In genomic region chr16:50666658-50667496, GRCh38 we compare ENCODE assay signal across 8 cellular contexts. TPM values are rescaled to one million over a fixed set of nuclear protein-coding genes. Genes with fewer than 3 reads are reported as not detected.
DNase-seq lines count a peak whose midpoint lies in the region; ATAC-seq and TF ChIP-seq lines count a peak whose summit lies in the region.

No MANE protein-coding gene starts in this region.

- H3K4me1 ChIP-seq in BLaER1, result peaks cover 48% of the 10 kb centered on the region
- peaks cover 31 to 32% of the 10 kb centered on the region in 2 experiments for H3K4me1 ChIP-seq in neutrophil (ENCODE audit: control insufficient read depth in 1 of 2, insufficient read depth in 1 of 2, low read depth in 1 of 2, low read length in 1 of 2)
- H3K4me1 ChIP-seq in transverse colon, result peaks cover 0 to 10% (median 6%) of the 10 kb centered on the region in 4 donors

- 41 to 72% methylated on average over 2 to 9 of the region's 9 CpGs for WGBS in transverse colon (ENCODE audit: low coverage in 1 of 2), 2 donors

- ATAC-seq in GM19397 (IDR thresholded peaks at IDR 0.05; ENCODE audit: unreplicated experiment) (peak; percentile 72), HG03354 (IDR thresholded peaks at IDR 0.05; ENCODE audit: poor library complexity, severe bottlenecking, unreplicated experiment) (peak; percentile 89)

- H3K27ac ChIP-seq in BLaER1, result no peak overlapping the region
- peak overlapping the region; percentile 87 for H3K27ac ChIP-seq in neutrophil
- no peak overlapping the region for H3K27ac ChIP-seq in transverse colon

- TF ChIP-seq CTCF in neutrophil (IDR thresholded peaks at IDR 0.05) (no peak), transverse colon (IDR thresholded peaks at IDR 0.05) (no peak)

- no peaks in the 10 kb centered on the region for H4K20me1 ChIP-seq in BLaER1

- in situ Hi-C loops in transverse colon (cut with MboI; ENCODE audit: low pct_ligation_motif_present in 1 of 4, low pct_unique_long_range_greater_than_20kb in 1 of 4, low sequenced_read_pairs in 3 of 4), result loop anchor here (10.0 to 25.0 kb wide), 5 partner anchors 292 to 642 kb away; partner anchors contain the start of genes BRD7 (in 2 of the 4) and CNEP1R1 (in 1 of the 4)

- no peaks in the 10 kb centered on the region for H3K27me3 ChIP-seq in BLaER1
- no peaks in the 10 kb centered on the region for H3K27me3 ChIP-seq in neutrophil
- H3K27me3 ChIP-seq in transverse colon, result no peaks in the 10 kb centered on the region

- peak; percentile 62 to 67 for DNase-seq in activated CD4-positive, alpha-beta T cell treated with anti-CD3 and anti-CD28 coated beads, Interleukin-2, amount 50 U/mL, for 48 hours
- no peak for DNase-seq in transverse colon
- no peak for DNase-seq in NCI-H446 treated with DMSO at 0.1 percent for 48 hours (lab: John Stamatoyannopoulos, UW)
- DNase-seq in DMS53 treated with DMSO at 0.1 percent for 48 hours (lab: John Stamatoyannopoulos, UW; ENCODE audit: unreplicated experiment), result no peak

- H3K36me3 ChIP-seq in BLaER1 (peaks cover 18% of the 10 kb centered on the region), neutrophil (peaks cover 42% of the 10 kb centered on the region), transverse colon (no peaks in the 10 kb centered on the region)

- H3K4me2 ChIP-seq in BLaER1, result peak overlapping the region; percentile 73

- no peak for TF ChIP-seq POLR2A in transverse colon (IDR thresholded peaks at IDR 0.05)

- intact Hi-C loops in transverse colon (cut with DNase I; ENCODE audit: low total_unique reads), result loop anchor here (10.0 kb wide), 1 partner anchor 292 kb away; no protein-coding TSS in a partner anchor

- peaks cover 8% of the 10 kb centered on the region for H3K9me3 ChIP-seq in BLaER1
- H3K9me3 ChIP-seq in neutrophil, result no peaks in the 10 kb centered on the region
- H3K9me3 ChIP-seq in transverse colon, result peaks cover 5 to 7% of the 10 kb centered on the region in 2 donors

- H3K4me3 ChIP-seq in BLaER1 (no peak overlapping the region), neutrophil (ENCODE audit: low read depth in 1 of 2, low read length in 1 of 2) (peak overlapping the region; percentile 48 to 57), transverse colon (no peak overlapping the region)

- TF ChIP-seq EP300 in transverse colon (IDR thresholded peaks at IDR 0.05; ENCODE audit: low read depth), result no peak

- H3K9ac ChIP-seq in BLaER1, result 0 out of 2 replicates have a peak overlapping the region, but pooled peaks have one; percentile 16

RNA-seq across cellular contexts. Expression of gene SNX20, which starts 14.2 kb away (rescaled TPM):
- 1 to 10 TPM in 3 of 4 donors, under 1 TPM in 1; 0.20 to 4.3 (median 2.6) TPM for total RNA-seq in transverse colon

RNA-seq across cellular contexts. Expression of gene NOD2, which starts 26.5 kb away (rescaled TPM):
- 1 to 10 TPM in 2 of 4 donors, under 1 TPM in 1, not detected in 1; 0.41 to 2.6 (median 2.2) TPM for total RNA-seq in transverse colon

Comparison
In these comparisons a context has a peak if more than half of its experiments do, and no peak if none do; other contexts are left out.
1. H3K4me3 ChIP-seq: peak in neutrophil (2 of 2); none in BLaER1 (single experiment) and transverse colon (0 of 4).
2. DNase-seq: peak in activated CD4-positive, alpha-beta T cell treated with anti-CD3 and anti-CD28 coated beads, Interleukin-2, amount 50 U/mL, for 48 hours (2 of 2); none in transverse colon (single experiment), NCI-H446 treated with DMSO at 0.1 percent for 48 hours (single experiment) and DMS53 treated with DMSO at 0.1 percent for 48 hours (single experiment).